7 cellular contexts compared by ENCODE assay signal in the genomic region with DNA sequence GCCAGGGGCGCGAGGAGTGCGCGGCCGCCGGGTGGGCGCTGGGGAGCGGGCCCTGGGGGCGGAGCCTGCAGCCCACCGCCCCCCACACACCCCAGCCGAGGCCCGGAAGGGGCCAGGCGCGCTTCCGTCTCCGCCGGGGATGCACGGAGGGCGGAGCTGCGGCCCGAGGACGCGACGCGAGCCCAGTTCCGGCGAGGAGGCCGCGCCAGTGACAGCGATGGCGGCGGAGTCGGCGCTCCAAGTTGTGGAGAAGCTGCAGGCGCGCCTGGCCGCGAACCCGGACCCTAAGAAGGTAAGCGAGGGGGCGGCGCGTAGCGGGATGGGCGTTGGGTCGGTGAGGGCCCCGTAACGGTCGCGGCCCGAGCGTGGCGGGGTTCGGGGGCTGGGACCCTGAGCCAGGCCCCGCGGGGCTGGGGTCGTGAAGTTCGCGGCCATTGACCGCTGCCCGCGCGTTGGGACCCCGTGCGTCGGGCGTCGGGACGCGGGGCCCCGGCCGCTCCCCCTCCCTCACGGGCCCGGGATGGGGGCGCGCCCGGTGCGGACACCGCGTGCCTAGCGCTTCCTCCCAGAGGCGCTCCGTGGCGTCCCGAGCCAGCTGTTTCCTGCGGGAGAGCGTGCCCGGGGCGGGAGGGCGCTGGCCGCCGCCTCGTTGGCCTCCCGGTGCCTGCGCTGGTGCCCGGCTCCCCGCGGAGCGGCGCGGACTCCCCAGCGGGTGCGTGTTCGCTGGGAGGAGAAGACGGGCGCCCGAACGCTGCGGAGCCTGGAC. TPM values are rescaled to one million over a fixed set of nuclear protein-coding genes. Genes with fewer than 3 reads are reported as not detected.
A peak's percentile ranks its signal among the peaks of the same experiment; 100 is the strongest.
DNase-seq lines count a peak whose midpoint lies in the region; ATAC-seq and TF ChIP-seq lines count a peak whose summit lies in the region.

A gene with protein sequence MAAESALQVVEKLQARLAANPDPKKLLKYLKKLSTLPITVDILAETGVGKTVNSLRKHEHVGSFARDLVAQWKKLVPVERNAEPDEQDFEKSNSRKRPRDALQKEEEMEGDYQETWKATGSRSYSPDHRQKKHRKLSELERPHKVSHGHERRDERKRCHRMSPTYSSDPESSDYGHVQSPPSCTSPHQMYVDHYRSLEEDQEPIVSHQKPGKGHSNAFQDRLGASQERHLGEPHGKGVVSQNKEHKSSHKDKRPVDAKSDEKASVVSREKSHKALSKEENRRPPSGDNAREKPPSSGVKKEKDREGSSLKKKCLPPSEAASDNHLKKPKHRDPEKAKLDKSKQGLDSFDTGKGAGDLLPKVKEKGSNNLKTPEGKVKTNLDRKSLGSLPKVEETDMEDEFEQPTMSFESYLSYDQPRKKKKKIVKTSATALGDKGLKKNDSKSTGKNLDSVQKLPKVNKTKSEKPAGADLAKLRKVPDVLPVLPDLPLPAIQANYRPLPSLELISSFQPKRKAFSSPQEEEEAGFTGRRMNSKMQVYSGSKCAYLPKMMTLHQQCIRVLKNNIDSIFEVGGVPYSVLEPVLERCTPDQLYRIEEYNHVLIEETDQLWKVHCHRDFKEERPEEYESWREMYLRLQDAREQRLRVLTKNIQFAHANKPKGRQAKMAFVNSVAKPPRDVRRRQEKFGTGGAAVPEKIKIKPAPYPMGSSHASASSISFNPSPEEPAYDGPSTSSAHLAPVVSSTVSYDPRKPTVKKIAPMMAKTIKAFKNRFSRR (plus strand): TSS at position 185 of the 766 bp plus-strand sequence. CDS start 33 bp downstream, at position 218.

- peak; percentile 81 for ATAC-seq in GM18498 (IDR thresholded peaks at IDR 0.05; ENCODE audit: unreplicated experiment)
- peak; percentile 71 for ATAC-seq in HG02623 (IDR thresholded peaks at IDR 0.05; ENCODE audit: unreplicated experiment)

- H3K4me3 ChIP-seq in WERI-Rb-1 (ENCODE audit: low read depth, low read length) (peak within 1 kb of the TSS; percentile 86), breast epithelium (peak within 1 kb of the TSS; percentile 79 to 92 (median 83)), smooth muscle cell (peak within 1 kb of the TSS; percentile 95)

- H3K4me1 ChIP-seq in breast epithelium (peaks cover 0 to 8% of the 10 kb centered on the region in 2 donors), smooth muscle cell (ENCODE audit: low read depth) (peaks cover 13% of the 10 kb centered on the region)

- intact Hi-C loops in breast epithelium (cut with DNase I; ENCODE audit: low total_unique reads), result no loop called here

- H3K27me3 ChIP-seq in WERI-Rb-1 (ENCODE audit: insufficient read depth, low read depth, severe bottlenecking), result no peaks in the 10 kb centered on the region
- H3K27me3 ChIP-seq in breast epithelium, result no peaks in the 10 kb centered on the region
- no peaks in the 10 kb centered on the region for H3K27me3 ChIP-seq in smooth muscle cell (ENCODE audit: low read depth)

- H3K9me3 ChIP-seq in WERI-Rb-1 (ENCODE audit: severe bottlenecking) (no peaks in the 10 kb centered on the region), breast epithelium (no peaks in the 10 kb centered on the region), smooth muscle cell (replicated peaks; ENCODE audit: low read depth) (no peaks in the 10 kb centered on the region)

- H3K9ac ChIP-seq in smooth muscle cell (ENCODE audit: low read depth), result peak within 1 kb of the TSS; percentile 76

- WGBS in smooth muscle cell (ENCODE audit: low lambda C conversion rate), result 2% methylated on average over 92 of the region's 109 CpGs

- H3K4me2 ChIP-seq in smooth muscle cell, result peak within 1 kb of the TSS; percentile 98

- peaks cover 50% of the 10 kb centered on the region for H3K79me2 ChIP-seq in smooth muscle cell (ENCODE audit: low read depth)

- peak within 1 kb of the TSS; percentile 83 for H3K27ac ChIP-seq in WERI-Rb-1
- peak within 1 kb of the TSS; percentile 89 for H3K27ac ChIP-seq in breast epithelium
- H3K27ac ChIP-seq in smooth muscle cell (ENCODE audit: low read depth), result peak within 1 kb of the TSS; percentile 64

- peak within 1 kb of the TSS; percentile 95 for H2AFZ ChIP-seq in smooth muscle cell (ENCODE audit: low read depth)

- H4K20me1 ChIP-seq in smooth muscle cell (ENCODE audit: low read depth), result peaks cover 51% of the 10 kb centered on the region

- peaks cover 5% of the 10 kb centered on the region for H3F3A ChIP-seq in smooth muscle cell (ENCODE audit: low read depth)

- H3K36me3 ChIP-seq in WERI-Rb-1 (peaks cover 26% of the 10 kb centered on the region), breast epithelium (no peaks in the 10 kb centered on the region), smooth muscle cell (ENCODE audit: low read depth) (no peaks in the 10 kb centered on the region)

- no peak for TF ChIP-seq POLR2A in breast epithelium (IDR thresholded peaks at IDR 0.05)

- TF ChIP-seq CTCF in WERI-Rb-1 (IDR thresholded peaks at IDR 0.05; ENCODE audit: low read depth, low read length), result no peak
- no peak for TF ChIP-seq CTCF in breast epithelium (IDR thresholded peaks at IDR 0.05)
- TF ChIP-seq CTCF in smooth muscle cell (IDR thresholded peaks at IDR 0.05; ENCODE audit: borderline replicate concordance, insufficient read depth, poor library complexity, severe bottlenecking), result no peak

- DNase-seq in NCI-H1930 (lab: John Stamatoyannopoulos, UW) (peak; percentile 54 to 79), WERI-Rb-1 (peak; percentile 74), breast epithelium (ENCODE audit: low spot score in 2 of 2) (peak; percentile 31 to 64), iPS-NIHi7 (ENCODE audit: extremely low spot score) (peak; percentile 97), smooth muscle cell (lab: John Stamatoyannopoulos, UW; ENCODE audit: unreplicated experiment) (peak; percentile 49)

RNA-seq across cellular contexts. Expression of the gene that starts here (rescaled TPM):
- total RNA-seq in breast epithelium, result 10 to 100 TPM; 30.3 to 61.9 (median 32.8) TPM
- total RNA-seq in smooth muscle cell, result 33.4 and 36.2 TPM in 2 replicates
- polyA plus RNA-seq in smooth muscle cell, result 28.1 and 30.5 TPM in 2 replicates

Comparison
In these comparisons a context has a peak if more than half of its experiments do, and no peak if none do; other contexts are left out.
1. Peak in every context shown above with its lines: DNase-seq, ATAC-seq, H3K4me3 ChIP-seq and H3K27ac ChIP-seq.